ENCODE assay signal across 19 cellular contexts in genomic region chr10:42961156-42961589, GRCh38.
A peak's percentile ranks its signal among the peaks of the same experiment; 100 is the strongest.
DNase-seq lines count a peak whose midpoint lies in the region; ATAC-seq and TF ChIP-seq lines count a peak whose summit lies in the region.
"Had no signal": no experiment of that assay in that cellular context is flagged by ENCODE, and none has a peak within 500 bp of the region (broad histone marks: within the 10 kb centered on the region; RNA-seq: fewer than 3 reads in every experiment).

No MANE protein-coding gene starts in this region.

- no peak overlapping the region for H3K4me2 ChIP-seq in IMR-90 (ENCODE audit: low read depth, low read length)
- H3K4me2 ChIP-seq: hepatocyte, KMS-11 had no signal

- H3K9ac ChIP-seq in IMR-90 (ENCODE audit: low read depth, low read length) = no peak overlapping the region
- peak overlapping the region in 2 of 3 donors; percentile 25 to 33 for H3K9ac ChIP-seq in skeletal muscle tissue (ENCODE audit: low read depth in 1 of 3, low read length in 3 of 3)
- H3K9ac ChIP-seq: GM23248, KMS-11 had no signal

- no peak overlapping the region for H2BK15ac ChIP-seq in IMR-90 (ENCODE audit: low read depth, low read length)

- dilution Hi-C loops in IMR-90 (cut with HindIII; ENCODE audit: low sequenced_read_pairs, unreplicated experiment) = no loop called here

- H3K9me3 ChIP-seq in IMR-90 (ENCODE audit: control insufficient read depth, insufficient read depth, low read length) (no peaks in the 10 kb centered on the region), RWPE2 (ENCODE audit: severe bottlenecking) (no peaks in the 10 kb centered on the region), right lobe of liver (no peaks in the 10 kb centered on the region), skeletal muscle tissue (ENCODE audit: control insufficient read depth in 3 of 3, low read length in 3 of 3) (no peaks in the 10 kb centered on the region)
- H3K9me3 ChIP-seq: tibial artery had no signal

- H3K36me3 ChIP-seq in IMR-90 (ENCODE audit: control insufficient read depth, insufficient read depth, low read length) = no peaks in the 10 kb centered on the region
- no peaks in the 10 kb centered on the region for H3K36me3 ChIP-seq in RWPE2 (ENCODE audit: low read depth)
- H3K36me3 ChIP-seq in right lobe of liver = no peaks in the 10 kb centered on the region
- H3K36me3 ChIP-seq in skeletal muscle tissue (ENCODE audit: control insufficient read depth in 3 of 3, insufficient read depth in 3 of 3, low read length in 3 of 3) = no peaks in the 10 kb centered on the region
- H3K36me3 ChIP-seq: tibial artery had no signal

- H2AK5ac ChIP-seq in IMR-90 (ENCODE audit: low read depth, low read length) = no peak overlapping the region

- H2BK5ac ChIP-seq in IMR-90 (ENCODE audit: low read depth, low read length, poor library complexity, severe bottlenecking) = no peak overlapping the region

- H2AK9ac ChIP-seq in IMR-90 (replicated peaks; ENCODE audit: low read depth, low read length, poor library complexity) = no peak overlapping the region

- no peak overlapping the region for H3K18ac ChIP-seq in IMR-90 (ENCODE audit: low read depth, low read length)

- H3K4ac ChIP-seq in IMR-90 (ENCODE audit: low read depth, low read length) = no peak overlapping the region

- WGBS in IMR-90 (ENCODE audit: extremely low coverage in 2 of 2, insufficient read length in 1 of 2), 2 experiments = 71% methylated on average over 2 of the region's 5 CpGs; no CpG with 5 or more reads in 1 of the 2 experiments
- WGBS in right lobe of liver (ENCODE audit: insufficient coverage, low coverage, low lambda C conversion rate, missing lambda C conversion rate) = no CpG with 5 or more reads among the region's 5 CpGs

- no peak for TF ChIP-seq RAD21 in IMR-90 (IDR thresholded peaks at IDR 0.05; ENCODE audit: low read length)

- ATAC-seq in IMR-90 (ENCODE audit: low read depth) = no peak
- no peak for ATAC-seq in RWPE2 (ENCODE audit: low read depth)
- no peak for ATAC-seq in right lobe of liver
- no peak for ATAC-seq in GM21786 (IDR thresholded peaks at IDR 0.05; ENCODE audit: unreplicated experiment)
- no peak for ATAC-seq in HG02840 (IDR thresholded peaks at IDR 0.05; ENCODE audit: low FRiP score, unreplicated experiment)
- ATAC-seq: effector memory CD8-positive, alpha-beta T cell had no signal

- H3K56ac ChIP-seq in IMR-90 (ENCODE audit: extremely low read depth, insufficient read depth, low read length) = no peak overlapping the region

- H3K27ac ChIP-seq in IMR-90 (ENCODE audit: insufficient read depth, low read length) = no peak overlapping the region
- no peak overlapping the region for H3K27ac ChIP-seq in RWPE2 (ENCODE audit: poor library complexity, severe bottlenecking)
- no peak overlapping the region for H3K27ac ChIP-seq in right lobe of liver
- peak overlapping the region; percentile 25 for H3K27ac ChIP-seq in skeletal muscle tissue (ENCODE audit: low read depth, low read length)
- H3K27ac ChIP-seq: C4-2B, GM23248, hepatocyte, KMS-11, tibial artery had no signal

- H4K20me1 ChIP-seq in IMR-90 (ENCODE audit: insufficient read depth, low read length) = no peaks in the 10 kb centered on the region

- in situ Hi-C loops in IMR-90 (cut with MboI; ENCODE audit: low sequenced_read_pairs) = no loop called here

- H2BK20ac ChIP-seq in IMR-90 (ENCODE audit: low read depth, low read length) = no peak overlapping the region

- H2AFZ ChIP-seq in IMR-90 (replicated peaks; ENCODE audit: low read length, poor library complexity) = no peak overlapping the region
- H2AFZ ChIP-seq: GM23248, hepatocyte had no signal

- no peak overlapping the region for H4K91ac ChIP-seq in IMR-90 (ENCODE audit: insufficient read depth, low read depth, low read length)

- intact Hi-C loops in IMR-90 (cut with micrococcal nuclease) (no loop called here), right lobe of liver (cut with DNase I) (loop anchor here in 1 of 2 donors (10.0 kb wide), 1 partner anchor 124 kb away; no protein-coding TSS in a partner anchor)

- no peak overlapping the region for H4K5ac ChIP-seq in IMR-90 (ENCODE audit: low read depth, low read length)

- BruUV-seq in IMR-90 (replicated peaks; lab: Mats Ljungman, UMichigan) = no TSS peak

- TF ChIP-seq CTCF in IMR-90 (conservative IDR thresholded peaks at IDR 0.05; ENCODE audit: low read depth, low read length) (no peak), RWPE2 (IDR thresholded peaks at IDR 0.05; ENCODE audit: poor library complexity, severe bottlenecking) (no peak), right lobe of liver (IDR thresholded peaks at IDR 0.05) (no peak)

- no peak for TF ChIP-seq POLR2A in IMR-90 (IDR thresholded peaks at IDR 0.05; ENCODE audit: low read depth, low read length)
- TF ChIP-seq POLR2A in right lobe of liver (IDR thresholded peaks at IDR 0.05) = no peak

- POLR2A ChIA-PET in IMR-90 (lab: Charles Lee; ENCODE audit: unreplicated experiment) = no interaction called here

- no peaks in the 10 kb centered on the region for H3K79me1 ChIP-seq in IMR-90 (ENCODE audit: low read depth in 1 of 2, low read length in 2 of 2)

- no peak overlapping the region for H2BK120ac ChIP-seq in IMR-90 (ENCODE audit: low read depth, low read length)

- H3K27me3 ChIP-seq in IMR-90 (ENCODE audit: control insufficient read depth, insufficient read depth, low read length) = no peaks in the 10 kb centered on the region; the same call in 1 of the 2 replicates
- H3K27me3 ChIP-seq in RWPE2 (ENCODE audit: insufficient read depth, poor library complexity, severe bottlenecking) = no peaks in the 10 kb centered on the region
- H3K27me3 ChIP-seq in right lobe of liver = no peaks in the 10 kb centered on the region
- no peaks in the 10 kb centered on the region for H3K27me3 ChIP-seq in skeletal muscle tissue (ENCODE audit: control insufficient read depth in 3 of 3, insufficient read depth in 3 of 3, low read length in 3 of 3)
- H3K27me3 ChIP-seq: hepatocyte, tibial artery had no signal

- no peak overlapping the region for H4K8ac ChIP-seq in IMR-90 (ENCODE audit: low read depth in 2 of 2, low read length in 2 of 2)

- H3K4me1 ChIP-seq in IMR-90 (ENCODE audit: control insufficient read depth, insufficient read depth, low read length) = no peaks in the 10 kb centered on the region
- no peaks in the 10 kb centered on the region for H3K4me1 ChIP-seq in RWPE2 (ENCODE audit: insufficient read depth, poor library complexity, severe bottlenecking)
- H3K4me1 ChIP-seq in right lobe of liver = no peaks in the 10 kb centered on the region
- H3K4me1 ChIP-seq in skeletal muscle tissue (ENCODE audit: control insufficient read depth in 3 of 3, insufficient read depth in 3 of 3, low read length in 3 of 3) = peaks cover 16 to 29% (median 24%) of the 10 kb centered on the region in 3 donors
- H3K4me1 ChIP-seq: tibial artery had no signal

- no peak for DNase-seq in IMR-90
- DNase-seq in RWPE2 (ENCODE audit: low spot score) = peak; percentile 23
- DNase-seq in right lobe of liver = peak in 2 of 3 donors; percentile 6 to 40
- no peak for DNase-seq in NCI-H748 (lab: John Stamatoyannopoulos, UW; ENCODE audit: unreplicated experiment)
- DNase-seq: activated CD4-positive, CD25-positive, alpha-beta regulatory T cell; activated naive CD4-positive, alpha-beta T cell treated with Interleukin-2 at 50 U/mL for 16 hours; anterior cingulate cortex; effector memory CD8-positive, alpha-beta T cell; NCI-H1436; NCI-H2227 treated with DMSO at 0.1 percent for 48 hours; nucleus accumbens had no signal

- H3K4me3 ChIP-seq in IMR-90 (ENCODE audit: insufficient read depth, low read depth, low read length) (no peak overlapping the region), RWPE2 (ENCODE audit: severe bottlenecking) (no peak overlapping the region), right lobe of liver (no peak overlapping the region), skeletal muscle tissue (ENCODE audit: low read length in 3 of 3) (no peak overlapping the region)
- H3K4me3 ChIP-seq: GM23248, hepatocyte, tibial artery had no signal

- CTCF ChIA-PET in IMR-90 (lab: Yijun Ruan, JAX) = no interaction called here

- H3K14ac ChIP-seq in IMR-90 (replicated peaks; ENCODE audit: low read depth, low read length) = no peak overlapping the region

- H3K23ac ChIP-seq in IMR-90 (ENCODE audit: low read depth, low read length) = no peak overlapping the region

- H3K9me1 ChIP-seq in IMR-90 (ENCODE audit: insufficient read depth, low read length) = no peaks in the 10 kb centered on the region

TF ChIP-seq in IMR-90, 13 proteins besides CTCF, POLR2A, EP300 and RAD21:
- TF ChIP-seq RFX5 (IDR thresholded peaks at IDR 0.05; ENCODE audit: low read depth, low read length) = no peak
- peak; percentile 62; the same call in 1 of the 2 replicates for TF ChIP-seq CEBPB (IDR thresholded peaks at IDR 0.05; ENCODE audit: low read depth, low read length)
- no peak for TF ChIP-seq USF2 (IDR thresholded peaks at IDR 0.05; ENCODE audit: low read depth, low read length)
- no peak for TF ChIP-seq MAZ (IDR thresholded peaks at IDR 0.05; ENCODE audit: borderline replicate concordance, low read depth, low read length)
- no peak for TF ChIP-seq FOS (IDR thresholded peaks at IDR 0.05; ENCODE audit: low read depth, low read length)
- no peak for TF ChIP-seq MXI1 (IDR thresholded peaks at IDR 0.05; ENCODE audit: borderline replicate concordance, low read depth, low read length)
- TF ChIP-seq RCOR1 (IDR thresholded peaks at IDR 0.05; ENCODE audit: insufficient replicate concordance, low read length) = no peak
- no peak for TF ChIP-seq CHD1 (IDR thresholded peaks at IDR 0.05; ENCODE audit: low read depth, low read length)
- no peak for TF ChIP-seq MAFK (IDR thresholded peaks at IDR 0.05; ENCODE audit: low read depth, low read length)
TF ChIP-seq in IMR-90: peak in this region for 1.

Comparison
In these comparisons a context has a peak if more than half of its experiments do, and no peak if none do; other contexts are left out.
1. DNase-seq: peak in RWPE2 (single experiment) and right lobe of liver (2 of 3); none in IMR-90 (single experiment) and NCI-H748 (single experiment).